In genomic region chr12:106985479-106985878, GRCh38 we compare ENCODE assay signal across 1 cellular context.
TF ChIP-seq lines count a peak whose summit lies in the region.

No MANE protein-coding gene starts in this region.

TF ChIP-seq in HepG2, 621 proteins besides CTCF, POLR2A, EP300 and RAD21:
- TF ChIP-seq PITX1 (CRISPR knock-in tag; IDR thresholded peaks at IDR 0.05) (no peak), SMAD9 (CRISPR knock-in tag; IDR thresholded peaks at IDR 0.05) (no peak), ZKSCAN8 (CRISPR knock-in tag; IDR thresholded peaks at IDR 0.05; ENCODE audit: borderline replicate concordance) (0 out of 2 replicates have a peak, but pooled peaks have one; percentile 49), ZNF749 (CRISPR knock-in tag; IDR thresholded peaks at IDR 0.05; ENCODE audit: borderline replicate concordance) (no peak), ZNF780A (CRISPR knock-in tag; IDR thresholded peaks at IDR 0.05) (0 out of 2 replicates have a peak, but pooled peaks have one; percentile 26), XRCC5 (optimal IDR thresholded peaks at IDR 0.05; ENCODE audit: low read length) (peak; percentile 33), UBTF (CRISPR knock-in tag; IDR thresholded peaks at IDR 0.05) (peak; percentile 55; the same call in 1 of the 2 replicates), POGZ (CRISPR knock-in tag; IDR thresholded peaks at IDR 0.05) (peak; percentile 56; the same call in 1 of the 2 replicates), SALL1 (CRISPR knock-in tag; IDR thresholded peaks at IDR 0.05) (peak; percentile 30; the same call in 1 of the 2 replicates), PRDM10 (CRISPR knock-in tag; IDR thresholded peaks at IDR 0.05; ENCODE audit: low read depth) (0 out of 2 replicates have a peak, but pooled peaks have one; percentile 22), JUND (CRISPR knock-in tag; IDR thresholded peaks at IDR 0.05) (no peak), KDM2A (CRISPR knock-in tag; IDR thresholded peaks at IDR 0.05; ENCODE audit: borderline replicate concordance, low read depth) (peak; percentile 27; the same call in 1 of the 2 replicates), ZNF7 (CRISPR knock-in tag; IDR thresholded peaks at IDR 0.05) (peak; percentile 77), ZNF710 (CRISPR knock-in tag; IDR thresholded peaks at IDR 0.05; ENCODE audit: borderline replicate concordance) (0 out of 2 replicates have a peak, but pooled peaks have one; percentile 35), HMGXB4 (CRISPR knock-in tag; IDR thresholded peaks at IDR 0.05; ENCODE audit: borderline replicate concordance in 1 of 2, low read depth in 1 of 2) (0 out of 4 replicates have a peak, but pooled peaks of 1 of the 2 experiments have one; percentile 27)
